In the genomic region with DNA sequence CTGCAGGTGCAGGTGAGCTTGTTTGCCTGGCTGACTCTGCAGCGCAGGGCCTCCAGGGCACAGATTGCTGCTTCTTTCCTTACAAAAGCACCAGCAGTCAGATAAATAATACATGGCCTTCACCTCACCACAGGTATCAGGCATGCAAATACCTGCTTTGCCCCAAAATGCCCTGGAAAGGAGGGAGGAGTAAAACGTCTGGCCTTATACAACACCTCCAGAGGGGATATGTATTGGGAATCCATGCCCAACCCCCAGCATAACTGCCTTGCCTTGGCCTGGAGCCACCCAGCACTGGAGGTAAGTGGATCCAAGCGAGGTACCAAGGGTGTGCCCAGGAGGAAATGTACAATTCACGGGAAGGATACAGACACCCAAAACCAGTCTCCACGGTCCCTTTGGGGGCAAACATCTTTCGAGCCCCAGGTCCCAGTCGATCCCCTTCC, we compare ENCODE assay signal across 8 cellular contexts. TPM values are rescaled to one million over a fixed set of nuclear protein-coding genes. Genes with fewer than 3 reads are reported as not detected.
DNase-seq lines count a peak whose midpoint lies in the region; FAIRE-seq and TF ChIP-seq lines count a peak whose summit lies in the region.

No MANE protein-coding gene starts in this region.

- FAIRE-seq in astrocyte (lab: Jason Lieb, UNC) (no peak), islet of Langerhans (lab: Jason Lieb, UNC) (peak; percentile 13)

- H3K36me3 Mint-ChIP-seq in astrocyte (ENCODE audit: low read depth, unreplicated experiment) = peaks cover 2% of the 10 kb centered on the region

- peaks cover 24% of the 10 kb centered on the region for H3F3A ChIP-seq in MM.1S (ENCODE audit: insufficient read depth, low read length)

- DNase-seq in MM.1S = peak; percentile 56
- no peak for DNase-seq in astrocyte (ENCODE audit: low read depth)
- DNase-seq in KG1 (lab: John Stamatoyannopoulos, UW) = no peak
- no peak for DNase-seq in SIG-M5 treated with dmso at 0.1 percent for 504 hours (lab: John Stamatoyannopoulos, UW; ENCODE audit: unreplicated experiment)
- no peak for DNase-seq in T1000 (lab: John Stamatoyannopoulos, UW)

- H3K9me3 Mint-ChIP-seq in astrocyte (ENCODE audit: unreplicated experiment) = no peaks in the 10 kb centered on the region

- peak overlapping the region; percentile 58; the same call in 1 of the 2 replicates for H3K27ac ChIP-seq in MM.1S (ENCODE audit: low read length)
- peak overlapping the region; percentile 80 for H3K27ac ChIP-seq in astrocyte (ENCODE audit: low read depth, low read length)
- H3K27ac ChIP-seq in stomach smooth muscle (ENCODE audit: low read length) = peak overlapping the region; percentile 94

- no peaks in the 10 kb centered on the region for H3K27me3 Mint-ChIP-seq in astrocyte (ENCODE audit: low read depth, unreplicated experiment)

- TF ChIP-seq CTCF in MM.1S (IDR thresholded peaks at IDR 0.05; ENCODE audit: low read length) (no peak), astrocyte (IDR thresholded peaks at IDR 0.05; ENCODE audit: insufficient read depth, low read depth, low read length) (no peak)

- no peaks in the 10 kb centered on the region for H3K9me3 ChIP-seq in ES-I3 (ENCODE audit: control insufficient read depth, insufficient read depth, low read length)
- H3K9me3 ChIP-seq in MM.1S (replicated peaks; ENCODE audit: insufficient read depth, low read length) = no peaks in the 10 kb centered on the region
- no peaks in the 10 kb centered on the region for H3K9me3 ChIP-seq in astrocyte (ENCODE audit: insufficient read depth, low read depth, low read length)
- H3K9me3 ChIP-seq in stomach smooth muscle (ENCODE audit: control insufficient read depth in 2 of 2, low read length in 2 of 2) = no peaks in the 10 kb centered on the region

- H3K36me3 ChIP-seq in ES-I3 (ENCODE audit: insufficient read depth, low read length) (no peaks in the 10 kb centered on the region), MM.1S (replicated peaks; ENCODE audit: insufficient read depth, low read length) (0 out of 2 replicates have a peak, but pooled peaks cover 12% of the 10 kb centered on the region), astrocyte (ENCODE audit: insufficient read depth, low read length) (no peaks in the 10 kb centered on the region), stomach smooth muscle (ENCODE audit: control insufficient read depth in 2 of 2, insufficient read depth in 2 of 2, low read length in 2 of 2) (no peaks in the 10 kb centered on the region)

- H3K4me1 ChIP-seq in ES-I3 (ENCODE audit: insufficient read depth, low read length) (peaks cover 26% of the 10 kb centered on the region), MM.1S (ENCODE audit: low read length) (peaks cover 50% of the 10 kb centered on the region), astrocyte (ENCODE audit: insufficient read depth, low read length) (peaks cover 25% of the 10 kb centered on the region), stomach smooth muscle (ENCODE audit: control insufficient read depth, insufficient read depth, low read length) (peaks cover 41% of the 10 kb centered on the region)

- peak overlapping the region; percentile 99 for H3K4me3 ChIP-seq in MM.1S (ENCODE audit: low read length)
- peak overlapping the region; percentile 89 for H3K4me3 ChIP-seq in astrocyte (ENCODE audit: insufficient read depth, low read depth, low read length)
- H3K4me3 ChIP-seq in stomach smooth muscle (ENCODE audit: low read length in 2 of 2) = peak overlapping the region; percentile 86 to 90

- H3K27me3 ChIP-seq in MM.1S (replicated peaks; ENCODE audit: insufficient read depth, low read length) (no peaks in the 10 kb centered on the region), astrocyte (ENCODE audit: insufficient read depth, low read length) (no peaks in the 10 kb centered on the region), stomach smooth muscle (ENCODE audit: control insufficient read depth in 1 of 2, insufficient read depth in 2 of 2, low read length in 2 of 2) (no peaks in the 10 kb centered on the region)

- H2AFZ ChIP-seq in MM.1S (ENCODE audit: low read length) = no peak overlapping the region
- peak overlapping the region; percentile 70 for H2AFZ ChIP-seq in astrocyte (ENCODE audit: low read depth, low read length)

- peak overlapping the region; percentile 91 for H3K9ac ChIP-seq in ES-I3 (ENCODE audit: low read depth, low read length)
- H3K9ac ChIP-seq in MM.1S (ENCODE audit: low read length) = peak overlapping the region; percentile 91
- peak overlapping the region; percentile 88 for H3K9ac ChIP-seq in astrocyte (ENCODE audit: low read length)
- H3K9ac ChIP-seq in stomach smooth muscle (ENCODE audit: low read length in 2 of 2) = peak overlapping the region; percentile 82 to 88

- H3K4me2 ChIP-seq in MM.1S (ENCODE audit: low read depth, low read length) (peak overlapping the region; percentile 97), astrocyte (ENCODE audit: low read length) (peak overlapping the region; percentile 98)

- no peaks in the 10 kb centered on the region for H3K9me2 ChIP-seq in MM.1S (replicated peaks; ENCODE audit: insufficient read depth, low read length)

- H4K20me1 ChIP-seq in MM.1S (ENCODE audit: insufficient read depth, low read length) (peaks cover 5% of the 10 kb centered on the region; the same call in 1 of the 2 replicates), astrocyte (ENCODE audit: insufficient read depth, low read length) (peaks cover 54% of the 10 kb centered on the region)

- peak overlapping the region; percentile 93 for H3K4me3 Mint-ChIP-seq in astrocyte (ENCODE audit: unreplicated experiment)

- H3K4me1 Mint-ChIP-seq in astrocyte (ENCODE audit: low read depth, unreplicated experiment) = peaks cover 39% of the 10 kb centered on the region

- H3K27ac Mint-ChIP-seq in astrocyte (ENCODE audit: unreplicated experiment) = peak overlapping the region; percentile 75

- H3K79me2 ChIP-seq in MM.1S (ENCODE audit: low read length) = peaks cover 62% of the 10 kb centered on the region
- peaks cover 57% of the 10 kb centered on the region for H3K79me2 ChIP-seq in astrocyte (ENCODE audit: insufficient read depth, low read length)

RNA-seq across cellular contexts. Expression of gene TMEM184B, which starts 0.9 kb away (rescaled TPM):
- total RNA-seq in astrocyte = 109 and 114 TPM in 2 replicates

RNA-seq across cellular contexts. Expression of gene CSNK1E, which starts 45.3 kb away (rescaled TPM):
- total RNA-seq in astrocyte = 157 and 171 TPM in 2 replicates
